In genomic region chr9:91346644-91347043, GRCh38 we compare ENCODE assay signal across 21 cellular contexts. TPM values are rescaled to one million over a fixed set of nuclear protein-coding genes. Genes with fewer than 3 reads are reported as not detected.
DNase-seq lines count a peak whose midpoint lies in the region; ATAC-seq, FAIRE-seq and TF ChIP-seq lines count a peak whose summit lies in the region.
"Had no signal": no experiment of that assay in that cellular context is flagged by ENCODE, and none has a peak within 500 bp of the region (broad histone marks: within the 10 kb centered on the region; RNA-seq: fewer than 3 reads in every experiment).

No MANE protein-coding gene starts in this region.

- H4K20me1 ChIP-seq in PC-3 (ENCODE audit: low read length): no peaks in the 10 kb centered on the region

- POLR2A ChIA-PET in PC-3 (lab: Charles Lee; ENCODE audit: unreplicated experiment): no interaction called here

- H3K79me2 ChIP-seq in PC-3 (ENCODE audit: low read length): peaks cover 11% of the 10 kb centered on the region

- H3K9me2 ChIP-seq in PC-3 (replicated peaks; ENCODE audit: low read length): no peaks in the 10 kb centered on the region

- peaks cover 4% of the 10 kb centered on the region for H3K9me3 Mint-ChIP-seq in activated T-cell treated with anti-CD3 and anti-CD28 coated beads, Interleukin-2, amount 50 U/mL, for 24 hours
- peaks cover 5% of the 10 kb centered on the region for H3K9me3 Mint-ChIP-seq in stimulated activated memory B cell treated with anti-CD40 and anti-IgM and Interleukin-4, amounts not matched to agents 10 μg/mL and 1 μg/mL and 100 μg/mL, for 72 hours
- H3K9me3 Mint-ChIP-seq: activated CD4-positive, alpha-beta memory T cell treated with anti-CD3 and anti-CD28 coated beads, Interleukin-2, amount 10 ng/mL, durations not matched to agents 7 days and 5 days had no signal

- no TSS peak for BruUV-seq in PC-3 (replicated peaks; lab: Mats Ljungman, UMichigan)

- peaks cover 45% of the 10 kb centered on the region for H3K4me1 ChIP-seq in PC-3 (ENCODE audit: insufficient read depth, low read length)

- CTCF ChIA-PET in PC-3 (lab: Charles Lee): no interaction called here

- ATAC-seq in PC-3 (peak; percentile 40), HG02885 (IDR thresholded peaks at IDR 0.05; ENCODE audit: poor library complexity, unreplicated experiment) (no peak)
- peak; percentile 29 for ATAC-seq in stimulated activated memory B cell treated with anti-CD40 and anti-IgM and Interleukin-4, amounts not matched to agents 10 μg/mL and 1 μg/mL and 100 μg/mL, for 72 hours
- ATAC-seq: heart left ventricle, right cardiac atrium, T-cell had no signal

- H3K9me3 ChIP-seq in PC-3 (ENCODE audit: low read length): no peaks in the 10 kb centered on the region
- H3K9me3 ChIP-seq: thoracic aorta had no signal

- no peak overlapping the region for H2AFZ ChIP-seq in PC-3 (ENCODE audit: low read length)

- no peak overlapping the region for H3K9ac ChIP-seq in PC-3 (ENCODE audit: low read length)

- no peak for DNase-seq in activated T-cell treated with anti-CD3 and anti-CD28 coated beads, Interleukin-2, amount 50 U/mL, for 24 hours
- DNase-seq in activated T-cell treated with anti-CD3 and anti-CD28 coated beads, Interleukin-2, amount 50 U/mL, for 1 hour: no peak
- DNase-seq in PC-3: peak; percentile 33
- peak; percentile 72 for DNase-seq in bronchial epithelial cell (ENCODE audit: low read depth)
- no peak for DNase-seq in inferior parietal cortex (ENCODE audit: extremely low spot score)
- no peak for DNase-seq in foreskin melanocyte
- DNase-seq: ACHN; activated CD4-positive, alpha-beta memory T cell treated with anti-CD3 and anti-CD28 coated beads, Interleukin-2, amount 10 ng/mL, durations not matched to agents 7 days and 5 days; activated effector memory CD4-positive, alpha-beta T cell treated with anti-CD3 and anti-CD28 coated beads, Interleukin-2, amount 50 U/mL, for 16 hours; DMS153; effector CD8-positive, alpha-beta T cell; heart left ventricle; Kasumi-1; NCI-H526 treated with DMSO at 0.1 percent for 48 hours; right cardiac atrium; SHP77; T-cell had no signal

- H3K4me2 ChIP-seq in PC-3 (ENCODE audit: low read length): no peak overlapping the region

- intact Hi-C loops in PC-3 (cut with micrococcal nuclease): loop anchor here (5.0 to 10.0 kb wide), 2 partner anchors 259 to 352 kb away; no protein-coding TSS in a partner anchor

- H3K27me3 Mint-ChIP-seq in activated T-cell treated with anti-CD3 and anti-CD28 coated beads, Interleukin-2, amount 50 U/mL, for 24 hours: no peaks in the 10 kb centered on the region
- no peaks in the 10 kb centered on the region for H3K27me3 Mint-ChIP-seq in stimulated activated memory B cell treated with anti-CD40 and anti-IgM and Interleukin-4, amounts not matched to agents 10 μg/mL and 1 μg/mL and 100 μg/mL, for 72 hours
- H3K27me3 Mint-ChIP-seq: activated CD4-positive, alpha-beta memory T cell treated with anti-CD3 and anti-CD28 coated beads, Interleukin-2, amount 10 ng/mL, durations not matched to agents 7 days and 5 days; T-cell had no signal

- no peak for FAIRE-seq in bronchial epithelial cell (lab: Jason Lieb, UNC)

- peaks cover 66% of the 10 kb centered on the region for H3K4me1 Mint-ChIP-seq in activated T-cell treated with anti-CD3 and anti-CD28 coated beads, Interleukin-2, amount 50 U/mL, for 24 hours (ENCODE audit: low read depth)
- peaks cover 53% of the 10 kb centered on the region for H3K4me1 Mint-ChIP-seq in stimulated activated memory B cell treated with anti-CD40 and anti-IgM and Interleukin-4, amounts not matched to agents 10 μg/mL and 1 μg/mL and 100 μg/mL, for 72 hours
- H3K4me1 Mint-ChIP-seq: CD14-positive monocyte had no signal

- peak overlapping the region; percentile 46 for H3K27ac Mint-ChIP-seq in activated T-cell treated with anti-CD3 and anti-CD28 coated beads, Interleukin-2, amount 50 U/mL, for 24 hours
- peak overlapping the region; percentile 51 for H3K27ac Mint-ChIP-seq in stimulated activated memory B cell treated with anti-CD40 and anti-IgM and Interleukin-4, amounts not matched to agents 10 μg/mL and 1 μg/mL and 100 μg/mL, for 72 hours
- H3K27ac Mint-ChIP-seq: T-cell had no signal

- H3F3A ChIP-seq in PC-3 (ENCODE audit: low read length, unreplicated experiment): no peaks in the 10 kb centered on the region

- H3K27ac ChIP-seq in PC-3 (ENCODE audit: low read length): peak overlapping the region; percentile 79; the same call in 1 of the 2 replicates
- H3K27ac ChIP-seq: heart left ventricle, thoracic aorta had no signal

- H3K36me3 Mint-ChIP-seq in activated T-cell treated with anti-CD3 and anti-CD28 coated beads, Interleukin-2, amount 50 U/mL, for 24 hours (ENCODE audit: low read depth): peaks cover 79% of the 10 kb centered on the region
- peaks cover 58% of the 10 kb centered on the region for H3K36me3 Mint-ChIP-seq in stimulated activated memory B cell treated with anti-CD40 and anti-IgM and Interleukin-4, amounts not matched to agents 10 μg/mL and 1 μg/mL and 100 μg/mL, for 72 hours

- no peak overlapping the region for H3K4me3 Mint-ChIP-seq in activated T-cell treated with anti-CD3 and anti-CD28 coated beads, Interleukin-2, amount 50 U/mL, for 24 hours
- H3K4me3 Mint-ChIP-seq in stimulated activated memory B cell treated with anti-CD40 and anti-IgM and Interleukin-4, amounts not matched to agents 10 μg/mL and 1 μg/mL and 100 μg/mL, for 72 hours: no peak overlapping the region
- H3K4me3 Mint-ChIP-seq: activated CD4-positive, alpha-beta memory T cell treated with anti-CD3 and anti-CD28 coated beads, Interleukin-2, amount 10 ng/mL, durations not matched to agents 7 days and 5 days; CD14-positive monocyte; T-cell had no signal

- no peaks in the 10 kb centered on the region for H3K27me3 ChIP-seq in PC-3 (ENCODE audit: low read length)
- no peaks in the 10 kb centered on the region for H3K27me3 ChIP-seq in bronchial epithelial cell (ENCODE audit: control insufficient read depth, insufficient read depth, low read length)
- H3K27me3 ChIP-seq: heart left ventricle had no signal

- H3K4me3 ChIP-seq in PC-3 (ENCODE audit: low read length) (no peak overlapping the region), bronchial epithelial cell (ENCODE audit: low read depth, low read length) (no peak overlapping the region)
- H3K4me3 ChIP-seq: heart left ventricle, thoracic aorta had no signal

- peaks cover 7% of the 10 kb centered on the region; the same call in 1 of the 2 replicates for H3K36me3 ChIP-seq in PC-3 (ENCODE audit: low read depth, low read length)
- H3K36me3 ChIP-seq in bronchial epithelial cell (ENCODE audit: control insufficient read depth, insufficient read depth, low read length): peaks cover 6% of the 10 kb centered on the region

- TF ChIP-seq CTCF in PC-3 (conservative IDR thresholded peaks at IDR 0.05; ENCODE audit: low read depth, low read length): no peak
- TF ChIP-seq CTCF in bronchial epithelial cell (IDR thresholded peaks at IDR 0.05; ENCODE audit: insufficient read depth, low read length, severe bottlenecking): no peak

RNA-seq across cellular contexts. Expression of gene AUH, which starts 15.1 kb away (rescaled TPM):
- total RNA-seq in PC-3 (2014; rRNA removed) (30.4 and 32.3 TPM in 2 replicates), bronchial epithelial cell (16.3 and 16.8 TPM in 2 replicates)

Comparison
In these comparisons a context has a peak if more than half of its experiments do, and no peak if none do; other contexts are left out.
1. DNase-seq: peak in PC-3 (single experiment) and bronchial epithelial cell (single experiment); none in activated T-cell treated with anti-CD3 and anti-CD28 coated beads, Interleukin-2, amount 50 U/mL, for 24 hours (single experiment), activated T-cell treated with anti-CD3 and anti-CD28 coated beads, Interleukin-2, amount 50 U/mL, for 1 hour (single experiment), inferior parietal cortex (single experiment) and foreskin melanocyte (single experiment).